22 cellular contexts compared by ENCODE assay signal in the genomic region with DNA sequence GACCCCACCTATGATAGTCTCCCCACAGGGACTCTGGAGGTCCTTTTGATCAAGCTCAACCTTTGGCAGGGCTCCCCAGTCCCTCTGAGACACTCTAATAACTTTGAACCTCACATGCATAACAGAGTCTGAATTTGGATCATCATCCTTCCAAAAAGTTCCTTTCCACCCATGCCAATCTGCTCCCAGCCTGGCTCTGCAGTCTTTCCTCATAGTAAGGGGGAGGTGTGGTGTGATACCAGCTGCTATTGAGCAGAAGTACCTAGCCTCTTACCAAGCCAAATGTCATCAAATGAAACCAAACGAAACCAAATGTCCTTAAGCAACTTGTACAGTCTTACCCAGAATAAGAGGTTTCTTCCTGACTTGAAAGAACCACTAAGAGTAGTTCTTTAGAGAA. TPM values are rescaled to one million over a fixed set of nuclear protein-coding genes. Genes with fewer than 3 reads are reported as not detected.
"Had no signal": no experiment of that assay in that cellular context is flagged by ENCODE, and none has a peak within 500 bp of the region (broad histone marks: within the 10 kb centered on the region; RNA-seq: fewer than 3 reads in every experiment).

No MANE protein-coding gene starts in this region.

- FAIRE-seq: bronchial epithelial cell, endothelial cell of umbilical vein, pancreas had no signal

- ATAC-seq: activated CD4-positive, alpha-beta T cell treated with anti-CD3 and anti-CD28 coated beads for 36 hours; activated CD8-positive, alpha-beta memory T cell treated with anti-CD3 and anti-CD28 coated beads, Interleukin-2, amount 10 ng/mL, durations not matched to agents 7 days and 5 days; activated CD8-positive, alpha-beta T cell treated with anti-CD3 and anti-CD28 coated beads, Interleukin-2, amount 10 ng/mL, durations not matched to agents 7 days and 5 days; activated naive CD4-positive, alpha-beta T cell treated with anti-CD3 and anti-CD28 coated beads, Interleukin-2, amount 50 U/mL, for 72 hours; pancreas; T-cell had no signal

- H3K9me3 ChIP-seq: colonic mucosa, pancreas, prostate gland, thoracic aorta, upper lobe of left lung, vagina had no signal

- H3K36me3 ChIP-seq: colonic mucosa, pancreas, prostate gland, thoracic aorta, upper lobe of left lung, vagina had no signal

- H3K27me3 ChIP-seq: colonic mucosa, pancreas, upper lobe of left lung, vagina had no signal

- H3K4me1 ChIP-seq: colonic mucosa, pancreas, prostate gland, upper lobe of left lung, vagina had no signal

- DNase-seq: activated CD4-positive, alpha-beta T cell treated with anti-CD3 and anti-CD28 coated beads for 36 hours; activated CD4-positive, CD25-positive, alpha-beta regulatory T cell; activated CD8-positive, alpha-beta memory T cell treated with anti-CD3 and anti-CD28 coated beads, Interleukin-2, amount 10 ng/mL, durations not matched to agents 7 days and 5 days; activated CD8-positive, alpha-beta T cell treated with anti-CD3 and anti-CD28 coated beads, Interleukin-2, amount 10 ng/mL, durations not matched to agents 7 days and 5 days; activated naive CD4-positive, alpha-beta T cell; activated T-cell treated with anti-CD3 and anti-CD28 coated beads, Interleukin-2, amount 50 U/mL, for 48 hours; colonic mucosa; head of caudate nucleus; kidney glomerular epithelial cell; naive B cell; pancreas; stimulated activated CD4-positive, alpha-beta T cell treated with anti-CD3 and anti-CD28 coated beads, Interleukin-1b, Interleukin-23, amount 100 ng/mL, for 48 hours; stimulated activated naive CD4-positive, alpha-beta T cell treated with Interleukin-2 at 50 U/mL for 16 hours; T-cell; upper lobe of left lung had no signal

- H3K4me3 ChIP-seq: colonic mucosa, pancreas, prostate gland, smooth muscle cell, thoracic aorta, upper lobe of left lung, vagina had no signal

- H3K27ac ChIP-seq: colonic mucosa, pancreas, prostate gland, thoracic aorta, upper lobe of left lung, vagina had no signal

RNA-seq across cellular contexts. Expression of a gene that starts 36.5 kb away (rescaled TPM):
- total RNA-seq: activated CD8-positive, alpha-beta memory T cell treated with anti-CD3 and anti-CD28 coated beads, Interleukin-2, amount 10 ng/mL, durations not matched to agents 7 days and 5 days; activated CD8-positive, alpha-beta T cell treated with anti-CD3 and anti-CD28 coated beads, Interleukin-2, amount 10 ng/mL, durations not matched to agents 7 days and 5 days had no signal
